In genomic region chr10:99937630-99938029, GRCh38 we compare ENCODE assay signal across 20 cellular contexts.
DNase-seq lines count a peak whose midpoint lies in the region; ATAC-seq and TF ChIP-seq lines count a peak whose summit lies in the region.
"Had no signal": no experiment of that assay in that cellular context is flagged by ENCODE, and none has a peak within 500 bp of the region (broad histone marks: within the 10 kb centered on the region; RNA-seq: fewer than 3 reads in every experiment).

No MANE protein-coding gene starts in this region.

- peaks cover 9% of the 10 kb centered on the region; the same call in 1 of the 2 replicates for H3K36me3 ChIP-seq in RWPE2 (ENCODE audit: low read depth)
- H3K36me3 ChIP-seq: WERI-Rb-1 had no signal

- H3K4me1 Mint-ChIP-seq in HFFc6 (ENCODE audit: low read depth) = peaks cover 68% of the 10 kb centered on the region
- peaks cover 25% of the 10 kb centered on the region for H3K4me1 Mint-ChIP-seq in stimulated activated memory B cell treated with anti-CD40 and anti-IgM and Interleukin-4, amounts not matched to agents 10 μg/mL and 1 μg/mL and 100 μg/mL, for 72 hours

- peak overlapping the region; percentile 6 for H3K27ac ChIP-seq in RWPE2 (ENCODE audit: poor library complexity, severe bottlenecking)
- H3K27ac ChIP-seq: spleen, WERI-Rb-1 had no signal

- H3K9me3 ChIP-seq in RWPE2 (ENCODE audit: severe bottlenecking) = no peaks in the 10 kb centered on the region
- H3K9me3 ChIP-seq: spleen had no signal

- no peaks in the 10 kb centered on the region for H3K27me3 ChIP-seq in RWPE2 (ENCODE audit: insufficient read depth, poor library complexity, severe bottlenecking)
- H3K27me3 ChIP-seq: spleen had no signal

- H3K27ac Mint-ChIP-seq in HFFc6 = peak overlapping the region; percentile 50; the same call in 1 of the 2 replicates
- no peak overlapping the region for H3K27ac Mint-ChIP-seq in stimulated activated memory B cell treated with anti-CD40 and anti-IgM and Interleukin-4, amounts not matched to agents 10 μg/mL and 1 μg/mL and 100 μg/mL, for 72 hours
- H3K27ac Mint-ChIP-seq: activated naive CD4-positive, alpha-beta T cell treated with anti-CD3 and anti-CD28 coated beads, Interleukin-2, amount 50 U/mL, for 72 hours had no signal

- peaks cover 9% of the 10 kb centered on the region for H3K27me3 Mint-ChIP-seq in HFFc6 (ENCODE audit: insufficient read depth)
- H3K27me3 Mint-ChIP-seq in stimulated activated memory B cell treated with anti-CD40 and anti-IgM and Interleukin-4, amounts not matched to agents 10 μg/mL and 1 μg/mL and 100 μg/mL, for 72 hours = no peaks in the 10 kb centered on the region

- H3K4me1 ChIP-seq in RWPE2 (ENCODE audit: insufficient read depth, poor library complexity, severe bottlenecking) = peaks cover 3% of the 10 kb centered on the region

- H3K4me3 Mint-ChIP-seq in HFFc6 = no peak overlapping the region
- no peak overlapping the region for H3K4me3 Mint-ChIP-seq in stimulated activated memory B cell treated with anti-CD40 and anti-IgM and Interleukin-4, amounts not matched to agents 10 μg/mL and 1 μg/mL and 100 μg/mL, for 72 hours
- H3K4me3 Mint-ChIP-seq: CD14-positive monocyte had no signal

- peak; percentile 61 for ATAC-seq in GM18867 (IDR thresholded peaks at IDR 0.05; ENCODE audit: unreplicated experiment)
- ATAC-seq in RWPE2 (ENCODE audit: low read depth) = no peak
- ATAC-seq in stimulated activated memory B cell treated with anti-CD40 and anti-IgM and Interleukin-4, amounts not matched to agents 10 μg/mL and 1 μg/mL and 100 μg/mL, for 72 hours = peak; percentile 76
- ATAC-seq: left lobe of liver, PC-3 had no signal

- H3K4me3 ChIP-seq in RWPE2 (ENCODE audit: severe bottlenecking) = no peak overlapping the region
- H3K4me3 ChIP-seq: spleen had no signal

- no peaks in the 10 kb centered on the region for H3K9me3 Mint-ChIP-seq in HFFc6
- peaks cover 3% of the 10 kb centered on the region for H3K9me3 Mint-ChIP-seq in stimulated activated memory B cell treated with anti-CD40 and anti-IgM and Interleukin-4, amounts not matched to agents 10 μg/mL and 1 μg/mL and 100 μg/mL, for 72 hours

- TF ChIP-seq CTCF in HFFc6 (IDR thresholded peaks at IDR 0.05) (no peak), RWPE2 (IDR thresholded peaks at IDR 0.05; ENCODE audit: poor library complexity, severe bottlenecking) (no peak)

- peaks cover 48% of the 10 kb centered on the region for H3K36me3 Mint-ChIP-seq in HFFc6 (ENCODE audit: low read depth)
- peaks cover 26% of the 10 kb centered on the region for H3K36me3 Mint-ChIP-seq in stimulated activated memory B cell treated with anti-CD40 and anti-IgM and Interleukin-4, amounts not matched to agents 10 μg/mL and 1 μg/mL and 100 μg/mL, for 72 hours

- no peak for DNase-seq in HFFc6
- DNase-seq in RWPE2 (ENCODE audit: low spot score) = no peak
- no peak for DNase-seq in activated naive CD4-positive, alpha-beta T cell treated with Interleukin-2 at 50 U/mL for 16 hours
- no peak for DNase-seq in stimulated activated CD4-positive, alpha-beta T cell treated with anti-CD3 and anti-CD28 coated beads, Interleukin-2, amount 100 ng/mL, for 24 hours
- no peak for DNase-seq in NCI-H1694 treated with DMSO at 0.1 percent for 48 hours (lab: John Stamatoyannopoulos, UW)
- DNase-seq: activated CD8-positive, alpha-beta memory T cell treated with anti-CD3 and anti-CD28 coated beads, Interleukin-2, amount 50 U/mL, for 48 hours; DMS79 treated with DMSO at 0.1 percent for 48 hours; effector memory CD4-positive, alpha-beta T cell; H7; Kasumi-1; NCI-H187; NCI-H524; PC-3; spleen; WERI-Rb-1 had no signal
